ENCODE assay signal across 10 cellular contexts in the genomic region with DNA sequence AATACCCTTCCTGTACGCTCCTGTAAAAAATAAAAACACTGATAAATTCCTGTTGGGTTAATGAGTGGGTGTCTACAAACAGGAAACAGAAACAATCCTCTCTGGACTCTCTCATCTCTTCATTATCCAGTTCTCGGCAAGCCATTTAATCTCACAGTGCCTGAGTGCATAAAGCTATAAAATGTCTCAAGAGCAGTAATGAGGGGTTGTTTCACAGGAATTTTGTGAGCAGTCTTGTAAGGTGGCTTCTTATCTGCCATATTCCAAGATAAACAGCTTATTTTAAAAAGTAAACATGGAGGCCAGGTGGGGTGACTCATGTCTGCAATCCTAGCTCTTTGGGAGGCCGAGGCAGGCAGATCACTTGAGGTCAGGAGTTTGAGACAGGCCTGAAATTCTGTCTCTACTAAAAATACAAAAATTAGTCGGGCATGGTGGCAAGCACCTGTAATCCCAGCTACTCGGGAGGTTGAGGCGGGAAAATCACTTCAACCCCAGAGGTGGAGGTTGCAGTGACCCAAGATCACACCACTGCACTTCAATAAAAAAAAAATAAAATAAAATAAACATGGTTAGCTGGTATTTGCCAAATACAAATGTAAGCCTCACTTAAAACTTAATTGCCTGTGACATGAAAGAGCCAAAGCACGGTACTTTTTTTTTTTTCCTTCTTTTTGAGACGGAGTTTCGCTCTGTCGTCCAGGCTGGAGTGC. TPM values are rescaled to one million over a fixed set of nuclear protein-coding genes. Genes with fewer than 3 reads are reported as not detected.
DNase-seq lines count a peak whose midpoint lies in the region; ATAC-seq and TF ChIP-seq lines count a peak whose summit lies in the region.
"Had no signal": no experiment of that assay in that cellular context is flagged by ENCODE, and none has a peak within 500 bp of the region (broad histone marks: within the 10 kb centered on the region; RNA-seq: fewer than 3 reads in every experiment).

No MANE protein-coding gene starts in this region.

- TF ChIP-seq CTCF in colonic mucosa (IDR thresholded peaks at IDR 0.05) (no peak), neural progenitor cell (IDR thresholded peaks at IDR 0.05) (no peak)

- H3K9ac ChIP-seq in colonic mucosa (ENCODE audit: low read depth in 2 of 2, low read length in 2 of 2) (no peak overlapping the region), neural progenitor cell (no peak overlapping the region)

- no peak overlapping the region for H3K4me3 Mint-ChIP-seq in CD8-positive, alpha-beta memory T cell
- H3K4me3 Mint-ChIP-seq in neural progenitor cell: no peak overlapping the region
- no peak overlapping the region for H3K4me3 Mint-ChIP-seq in T-cell
- H3K4me3 Mint-ChIP-seq: dendritic cell treated with granulocyte-macrophage colony-stimulating factor and Interleukin-4, amounts not matched to agents 40 ng/mL and 50 ng/mL, for 4 days; T-helper 1 cell treated with Interleukin-12 subunit alpha and Interleukin-12 subunit beta and Interleukin-4 antibody, amounts not matched to agents 30 μg/mL and 1 μg/mL, for 36 hours had no signal

- H3K79me2 ChIP-seq in neural progenitor cell (ENCODE audit: low read depth): peaks cover 4% of the 10 kb centered on the region

- H3K4me3 ChIP-seq in CD8-positive, alpha-beta memory T cell (ENCODE audit: low read length): no peak overlapping the region
- no peak overlapping the region for H3K4me3 ChIP-seq in colonic mucosa
- no peak overlapping the region for H3K4me3 ChIP-seq in neural progenitor cell

- no peaks in the 10 kb centered on the region for H3K27me3 Mint-ChIP-seq in CD8-positive, alpha-beta memory T cell
- H3K27me3 Mint-ChIP-seq in neural progenitor cell (ENCODE audit: insufficient read depth, low read depth): no peaks in the 10 kb centered on the region
- H3K27me3 Mint-ChIP-seq in T-cell: no peaks in the 10 kb centered on the region
- H3K27me3 Mint-ChIP-seq: dendritic cell treated with granulocyte-macrophage colony-stimulating factor and Interleukin-4, amounts not matched to agents 40 ng/mL and 50 ng/mL, for 4 days had no signal

- H3K4me1 Mint-ChIP-seq in CD8-positive, alpha-beta memory T cell: peaks cover 15 to 36% (median 26%) of the 10 kb centered on the region in 3 donors
- H3K4me1 Mint-ChIP-seq in neural progenitor cell (peaks cover 7% of the 10 kb centered on the region), T-cell (peaks cover 16 to 21% (median 19%) of the 10 kb centered on the region in 3 donors)

- no peak overlapping the region for H2AFZ ChIP-seq in neural progenitor cell (replicated peaks)

- H3K36me3 ChIP-seq in CD8-positive, alpha-beta memory T cell (ENCODE audit: insufficient read depth, low read length): no peaks in the 10 kb centered on the region
- H3K36me3 ChIP-seq in colonic mucosa: no peaks in the 10 kb centered on the region
- no peaks in the 10 kb centered on the region for H3K36me3 ChIP-seq in neural progenitor cell

- no peaks in the 10 kb centered on the region for H3K9me3 Mint-ChIP-seq in CD8-positive, alpha-beta memory T cell
- H3K9me3 Mint-ChIP-seq in neural progenitor cell (no peaks in the 10 kb centered on the region), T-cell (no peaks in the 10 kb centered on the region)
- H3K9me3 Mint-ChIP-seq: dendritic cell treated with granulocyte-macrophage colony-stimulating factor and Interleukin-4, amounts not matched to agents 40 ng/mL and 50 ng/mL, for 4 days; T-helper 1 cell treated with Interleukin-12 subunit alpha and Interleukin-12 subunit beta and Interleukin-4 antibody, amounts not matched to agents 30 μg/mL and 1 μg/mL, for 36 hours had no signal

- ATAC-seq in T-cell (replicated peaks in 1 of 4): no peak
- ATAC-seq in GM21717 (IDR thresholded peaks at IDR 0.05; ENCODE audit: unreplicated experiment): no peak

- H3K9me3 ChIP-seq in CD8-positive, alpha-beta memory T cell (ENCODE audit: low read length): no peaks in the 10 kb centered on the region
- H3K9me3 ChIP-seq in colonic mucosa (no peaks in the 10 kb centered on the region), neural progenitor cell (ENCODE audit: low read depth) (no peaks in the 10 kb centered on the region)

- CTCF ChIA-PET in CD8-positive, alpha-beta memory T cell (lab: Charles Lee): interaction anchor here (0.6 to 0.7 kb wide), 2 partner anchors 116 to 1071 kb away, joined by 3 read pairs; no protein-coding TSS in a partner anchor
- CTCF ChIA-PET in T-cell (lab: Charles Lee): interaction anchor here in 1 of 2 donors (0.5 to 0.6 kb wide), 2 partner anchors 10 to 51 kb away, joined by 3 to 6 read pairs; no protein-coding TSS in a partner anchor

- no peak for DNase-seq in CD8-positive, alpha-beta memory T cell
- DNase-seq in NCI-H1417 (lab: John Stamatoyannopoulos, UW) (peak; percentile 20 to 84 (median 39)), colonic mucosa (peak; percentile 27), neural progenitor cell (ENCODE audit: low spot score) (no peak), T-cell (no peak), hippocampal formation (lab: John Stamatoyannopoulos, UW) (no peak)
- no peak for DNase-seq in activated effector memory CD4-positive, alpha-beta T cell treated with Interleukin-2 at 50 U/mL for 16 hours

- POLR2A ChIA-PET in CD8-positive, alpha-beta memory T cell (lab: Charles Lee): no interaction called here
- POLR2A ChIA-PET in T-cell (lab: Charles Lee): interaction anchor here in 1 of 2 donors (0.6 kb wide), 1 partner anchor 518 kb away, joined by 3 read pairs; no protein-coding TSS in a partner anchor

- no peak overlapping the region for H3K27ac Mint-ChIP-seq in CD8-positive, alpha-beta memory T cell
- H3K27ac Mint-ChIP-seq in neural progenitor cell (peak overlapping the region; percentile 3), T-cell (no peak overlapping the region)
- H3K27ac Mint-ChIP-seq: dendritic cell treated with granulocyte-macrophage colony-stimulating factor and Interleukin-4, amounts not matched to agents 40 ng/mL and 50 ng/mL, for 4 days; T-helper 1 cell treated with Interleukin-12 subunit alpha and Interleukin-12 subunit beta and Interleukin-4 antibody, amounts not matched to agents 30 μg/mL and 1 μg/mL, for 36 hours had no signal

- H3K4me1 ChIP-seq in CD8-positive, alpha-beta memory T cell (ENCODE audit: insufficient read depth, low read length): no peaks in the 10 kb centered on the region
- H3K4me1 ChIP-seq in colonic mucosa (peaks cover 5% of the 10 kb centered on the region), neural progenitor cell (no peaks in the 10 kb centered on the region)

- H3K36me3 Mint-ChIP-seq in CD8-positive, alpha-beta memory T cell: peaks cover 5 to 54% (median 20%) of the 10 kb centered on the region in 3 donors
- H3K36me3 Mint-ChIP-seq in neural progenitor cell (peaks cover 29% of the 10 kb centered on the region), T-cell (peaks cover 27% of the 10 kb centered on the region)

- intact Hi-C loops in colonic mucosa (cut with DNase I): no loop called here

- peak overlapping the region; percentile 61 for H3K27ac ChIP-seq in CD8-positive, alpha-beta memory T cell (ENCODE audit: low read depth, low read length)
- H3K27ac ChIP-seq in colonic mucosa: peak overlapping the region; percentile 38
- H3K27ac ChIP-seq in neural progenitor cell: no peak overlapping the region

- no peak overlapping the region for H3K4me2 ChIP-seq in neural progenitor cell

- no peaks in the 10 kb centered on the region for H4K20me1 ChIP-seq in neural progenitor cell (ENCODE audit: low read depth)

- no peaks in the 10 kb centered on the region for H3K27me3 ChIP-seq in CD8-positive, alpha-beta memory T cell (ENCODE audit: insufficient read depth, low read length, poor library complexity, severe bottlenecking)
- H3K27me3 ChIP-seq in colonic mucosa: no peaks in the 10 kb centered on the region
- H3K27me3 ChIP-seq in neural progenitor cell: no peaks in the 10 kb centered on the region

- H3F3A ChIP-seq in neural progenitor cell (ENCODE audit: low read depth): no peaks in the 10 kb centered on the region

RNA-seq across cellular contexts. Expression of a gene that starts 54.0 kb away (rescaled TPM):
- total RNA-seq in CD8-positive, alpha-beta memory T cell: 10 to 100 TPM; 43.9 to 48.2 TPM
- 27.3 TPM for polyA plus RNA-seq in CD8-positive, alpha-beta memory T cell
- 10 to 100 TPM; 35.4 to 65.8 TPM for total RNA-seq in colonic mucosa
- total RNA-seq in neural progenitor cell (ENCODE audit: low replicate concordance): 38.3 and 50.8 TPM in 2 replicates
- 10 to 100 TPM; 47.2 to 69.5 (median 59.4) TPM for total RNA-seq in T-cell

Comparison
In these comparisons a context has a peak if more than half of its experiments do, and no peak if none do; other contexts are left out.
1. DNase-seq: peak in NCI-H1417 (3 of 3) and colonic mucosa (single experiment); none in CD8-positive, alpha-beta memory T cell (0 of 5), neural progenitor cell (single experiment), T-cell (0 of 34), activated effector memory CD4-positive, alpha-beta T cell treated with Interleukin-2 at 50 U/mL for 16 hours (single experiment) and hippocampal formation (0 of 2).